8 cellular contexts compared by ENCODE assay signal in the genomic region with DNA sequence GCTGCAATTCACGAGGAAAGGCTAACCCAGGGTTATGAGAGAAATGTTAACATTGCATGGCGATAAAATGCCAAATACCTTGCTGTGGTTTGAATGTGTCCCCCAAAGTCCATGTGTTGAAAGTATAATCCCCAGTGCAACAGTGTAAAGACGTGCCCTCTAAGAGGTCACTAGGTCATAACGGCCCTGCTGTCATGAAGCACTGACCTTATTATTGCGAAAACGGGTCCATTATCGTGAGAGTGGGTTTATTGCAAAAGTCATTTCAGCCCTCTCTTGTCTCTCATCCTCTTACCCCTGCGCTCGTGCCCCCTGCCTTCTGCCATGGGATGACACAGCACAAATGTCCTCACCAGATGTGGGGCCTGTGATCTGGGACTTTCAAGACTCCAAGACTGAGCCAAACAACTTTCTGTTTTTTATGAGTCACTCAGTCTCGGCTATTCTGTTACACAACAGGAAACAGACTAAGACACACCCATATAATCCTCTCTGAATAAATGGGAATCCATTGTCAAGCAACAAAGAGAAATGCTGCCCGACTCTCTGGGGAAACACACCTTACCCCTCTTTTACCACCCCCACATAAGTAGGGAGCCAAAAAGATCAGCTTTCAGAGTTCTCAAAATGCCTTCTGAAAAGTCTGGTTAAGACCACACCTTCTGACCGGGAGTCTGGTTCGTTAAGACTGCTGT.
A peak's percentile ranks its signal among the peaks of the same experiment; 100 is the strongest.
DNase-seq lines count a peak whose midpoint lies in the region; ATAC-seq, FAIRE-seq and TF ChIP-seq lines count a peak whose summit lies in the region.

No MANE protein-coding gene starts in this region.

- H3K4me1 ChIP-seq in liver (ENCODE audit: control insufficient read depth in 4 of 4, insufficient read depth in 4 of 4, low read length in 3 of 4): peaks cover 0 to 2% (median 0%) of the 10 kb centered on the region in 4 donors

- H3K4me1 Mint-ChIP-seq in T-cell (peaks cover 41 to 73% (median 71%) of the 10 kb centered on the region in 3 donors), brain (peaks cover 23% of the 10 kb centered on the region)
- H3K4me1 Mint-ChIP-seq in stimulated activated naive CD8-positive, alpha-beta T cell treated with anti-CD3 and anti-CD28 coated beads, Interleukin-15, amount 100 ng/mL, for 72 hours: peaks cover 62% of the 10 kb centered on the region

- TF ChIP-seq RAD21 in liver (IDR thresholded peaks at IDR 0.05): no peak

- no peaks in the 10 kb centered on the region for H3K27me3 ChIP-seq in liver (ENCODE audit: control insufficient read depth in 4 of 4, insufficient read depth in 4 of 4, low read length in 3 of 4)

- no peaks in the 10 kb centered on the region for H3K36me3 ChIP-seq in liver (ENCODE audit: control insufficient read depth in 4 of 4, insufficient read depth in 3 of 4, low read depth in 1 of 4, low read length in 3 of 4)

- H3K9ac ChIP-seq in liver (ENCODE audit: low read depth in 1 of 2, low read length in 2 of 2): no peak overlapping the region

- no peak for FAIRE-seq in GM19239 (lab: Jason Lieb, UNC)

- POLR2A ChIA-PET in T-cell (lab: Charles Lee): no interaction called here

- no peak for TF ChIP-seq CTCF in brain (conservative IDR thresholded peaks at IDR 0.05)
- TF ChIP-seq CTCF in liver (IDR thresholded peaks at IDR 0.05; ENCODE audit: low read depth, low read length, missing input control): no peak

- H3K27ac ChIP-seq in liver (ENCODE audit: low read depth in 1 of 2, low read length in 2 of 2): no peak overlapping the region

- H3K27me3 Mint-ChIP-seq in T-cell (peaks cover 0 to 7% of the 10 kb centered on the region in 2 donors), brain (peaks cover 10% of the 10 kb centered on the region)
- no peaks in the 10 kb centered on the region for H3K27me3 Mint-ChIP-seq in stimulated activated naive CD8-positive, alpha-beta T cell treated with anti-CD3 and anti-CD28 coated beads, Interleukin-15, amount 100 ng/mL, for 72 hours

- no peak overlapping the region for H3K4me3 ChIP-seq in liver (ENCODE audit: low read depth in 1 of 3, low read length in 3 of 3)

- H3K4me3 Mint-ChIP-seq in T-cell: peak overlapping the region; percentile 69 to 92 (median 86)
- no peak overlapping the region for H3K4me3 Mint-ChIP-seq in brain
- peak overlapping the region; percentile 81 to 89 for H3K4me3 Mint-ChIP-seq in stimulated activated naive CD8-positive, alpha-beta T cell treated with anti-CD3 and anti-CD28 coated beads, Interleukin-15, amount 100 ng/mL, for 72 hours

- ATAC-seq in HG03432 (IDR thresholded peaks at IDR 0.05; ENCODE audit: unreplicated experiment) (peak; percentile 67), T-cell (replicated peaks in 1 of 4) (peak; percentile 65 to 75 (median 74)), GM18861 (IDR thresholded peaks at IDR 0.05; ENCODE audit: unreplicated experiment) (no peak)
- ATAC-seq in stimulated activated naive CD8-positive, alpha-beta T cell treated with anti-CD3 and anti-CD28 coated beads, Interleukin-15, amount 100 ng/mL, for 72 hours: peak; percentile 80

- DNase-seq in AG08396 (ENCODE audit: low spot score) (peak; percentile 66), T-cell (peak; percentile 18 to 72 (median 51)), GM19239 (ENCODE audit: insufficient read length, low spot score) (no peak)
- DNase-seq in stimulated activated naive CD8-positive, alpha-beta T cell treated with anti-CD3 and anti-CD28 coated beads, Interleukin-15, amount 100 ng/mL, for 72 hours: peak; percentile 32 to 67

- 61% methylated on average over 13 of the region's 13 CpGs for WGBS in liver

- H3K27ac Mint-ChIP-seq in T-cell (peak overlapping the region; percentile 93 to 100), brain (peak overlapping the region in 3 of 5 experiments; percentile 35 to 91 (median 76))
- peak overlapping the region; percentile 89 to 98 for H3K27ac Mint-ChIP-seq in stimulated activated naive CD8-positive, alpha-beta T cell treated with anti-CD3 and anti-CD28 coated beads, Interleukin-15, amount 100 ng/mL, for 72 hours

- no peaks in the 10 kb centered on the region for H3K36me3 Mint-ChIP-seq in T-cell
- H3K36me3 Mint-ChIP-seq in brain: no peaks in the 10 kb centered on the region

- H3K9me3 Mint-ChIP-seq in T-cell: peaks cover 0 to 4% (median 0%) of the 10 kb centered on the region in 3 donors
- H3K9me3 Mint-ChIP-seq in brain: peaks cover 0 to 3% (median 2%) of the 10 kb centered on the region in 5 experiments
- peaks cover 0 to 3% of the 10 kb centered on the region in 2 donors for H3K9me3 Mint-ChIP-seq in stimulated activated naive CD8-positive, alpha-beta T cell treated with anti-CD3 and anti-CD28 coated beads, Interleukin-15, amount 100 ng/mL, for 72 hours

- CTCF ChIA-PET in T-cell (lab: Charles Lee): interaction anchor here in 1 of 2 donors (0.7 to 1.2 kb wide), 2 partner anchors 150 to 479 kb away, joined by 3 read pairs; no protein-coding TSS in a partner anchor

- H3K9me3 ChIP-seq in liver (ENCODE audit: control insufficient read depth in 4 of 4, low read length in 3 of 4): no peaks in the 10 kb centered on the region

TF ChIP-seq in liver, 16 proteins besides CTCF, POLR2A, EP300 and RAD21:
- TF ChIP-seq SP1 (IDR thresholded peaks at IDR 0.05): peak; percentile 24
- TF ChIP-seq RXRA (IDR thresholded peaks at IDR 0.05): no peak
- peak; percentile 21 to 38 for TF ChIP-seq JUND (IDR thresholded peaks at IDR 0.05)
- TF ChIP-seq, protein P1, sequence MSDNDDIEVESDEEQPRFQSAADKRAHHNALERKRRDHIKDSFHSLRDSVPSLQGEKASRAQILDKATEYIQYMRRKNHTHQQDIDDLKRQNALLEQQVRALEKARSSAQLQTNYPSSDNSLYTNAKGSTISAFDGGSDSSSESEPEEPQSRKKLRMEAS (IDR thresholded peaks at IDR 0.05): peak; percentile 16
- peak; percentile 9 for TF ChIP-seq NR2F2 (IDR thresholded peaks at IDR 0.05)
- TF ChIP-seq, protein P2, sequence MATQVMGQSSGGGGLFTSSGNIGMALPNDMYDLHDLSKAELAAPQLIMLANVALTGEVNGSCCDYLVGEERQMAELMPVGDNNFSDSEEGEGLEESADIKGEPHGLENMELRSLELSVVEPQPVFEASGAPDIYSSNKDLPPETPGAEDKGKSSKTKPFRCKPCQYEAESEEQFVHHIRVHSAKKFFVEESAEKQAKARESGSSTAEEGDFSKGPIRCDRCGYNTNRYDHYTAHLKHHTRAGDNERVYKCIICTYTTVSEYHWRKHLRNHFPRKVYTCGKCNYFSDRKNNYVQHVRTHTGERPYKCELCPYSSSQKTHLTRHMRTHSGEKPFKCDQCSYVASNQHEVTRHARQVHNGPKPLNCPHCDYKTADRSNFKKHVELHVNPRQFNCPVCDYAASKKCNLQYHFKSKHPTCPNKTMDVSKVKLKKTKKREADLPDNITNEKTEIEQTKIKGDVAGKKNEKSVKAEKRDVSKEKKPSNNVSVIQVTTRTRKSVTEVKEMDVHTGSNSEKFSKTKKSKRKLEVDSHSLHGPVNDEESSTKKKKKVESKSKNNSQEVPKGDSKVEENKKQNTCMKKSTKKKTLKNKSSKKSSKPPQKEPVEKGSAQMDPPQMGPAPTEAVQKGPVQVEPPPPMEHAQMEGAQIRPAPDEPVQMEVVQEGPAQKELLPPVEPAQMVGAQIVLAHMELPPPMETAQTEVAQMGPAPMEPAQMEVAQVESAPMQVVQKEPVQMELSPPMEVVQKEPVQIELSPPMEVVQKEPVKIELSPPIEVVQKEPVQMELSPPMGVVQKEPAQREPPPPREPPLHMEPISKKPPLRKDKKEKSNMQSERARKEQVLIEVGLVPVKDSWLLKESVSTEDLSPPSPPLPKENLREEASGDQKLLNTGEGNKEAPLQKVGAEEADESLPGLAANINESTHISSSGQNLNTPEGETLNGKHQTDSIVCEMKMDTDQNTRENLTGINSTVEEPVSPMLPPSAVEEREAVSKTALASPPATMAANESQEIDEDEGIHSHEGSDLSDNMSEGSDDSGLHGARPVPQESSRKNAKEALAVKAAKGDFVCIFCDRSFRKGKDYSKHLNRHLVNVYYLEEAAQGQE (IDR thresholded peaks at IDR 0.05): no peak

Comparison
In these comparisons a context has a peak if more than half of its experiments do, and no peak if none do; other contexts are left out.
1. H3K4me3 Mint-ChIP-seq: peak in T-cell (3 of 3) and stimulated activated naive CD8-positive, alpha-beta T cell treated with anti-CD3 and anti-CD28 coated beads, Interleukin-15, amount 100 ng/mL, for 72 hours (2 of 2); none in brain (0 of 5).
2. Peak in every context shown above with its lines, with median percentiles within 50 percentile points of each other: H3K27ac Mint-ChIP-seq.